ENCODE assay signal across 8 cellular contexts in the genomic region with DNA sequence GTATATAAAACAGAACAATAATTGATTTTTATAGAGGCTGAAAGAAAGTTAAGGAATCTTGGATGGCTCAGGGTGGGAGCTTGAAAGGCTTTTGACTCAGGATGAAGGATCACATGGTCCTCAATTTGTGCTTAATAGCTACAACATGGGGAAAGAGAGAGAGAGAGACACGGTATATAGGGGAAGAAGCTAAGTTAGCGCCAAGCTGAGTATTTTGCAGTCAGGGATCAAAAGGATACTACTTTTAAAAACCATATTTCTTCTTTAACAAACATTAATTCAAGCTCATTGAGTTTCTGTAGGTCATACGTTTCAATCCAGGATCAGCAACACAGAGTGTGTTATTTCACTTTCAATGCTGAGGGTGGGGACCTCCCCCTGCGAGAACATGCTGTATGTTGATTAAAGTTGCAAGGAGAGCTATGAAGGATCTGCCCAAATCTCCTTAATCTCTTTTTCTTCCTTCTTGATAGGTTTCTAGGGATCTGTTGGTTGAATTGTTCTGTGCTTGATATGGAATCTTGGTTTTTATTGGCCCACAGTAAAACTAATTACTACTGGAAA.
DNase-seq lines count a peak whose midpoint lies in the region; ATAC-seq and TF ChIP-seq lines count a peak whose summit lies in the region.

No MANE protein-coding gene starts in this region.

- peak; percentile 23 for ATAC-seq in HG02763 (IDR thresholded peaks at IDR 0.05; ENCODE audit: unreplicated experiment)
- ATAC-seq in activated naive CD8-positive, alpha-beta T cell treated with anti-CD3 and anti-CD28 coated beads, Interleukin-2, amount 50 U/mL, for 24 hours = peak; percentile 78

- peak overlapping the region; percentile 7 for H3K27ac ChIP-seq in smooth muscle cell (ENCODE audit: low read depth)

- no peaks in the 10 kb centered on the region for H3K9me3 ChIP-seq in smooth muscle cell (replicated peaks; ENCODE audit: low read depth)

- peaks cover 54% of the 10 kb centered on the region for H3K4me1 Mint-ChIP-seq in activated naive CD8-positive, alpha-beta T cell treated with anti-CD3 and anti-CD28 coated beads, Interleukin-2, amount 50 U/mL, for 24 hours

- H3K27ac Mint-ChIP-seq in activated naive CD8-positive, alpha-beta T cell treated with anti-CD3 and anti-CD28 coated beads, Interleukin-2, amount 50 U/mL, for 24 hours = peak overlapping the region; percentile 37

- H2AFZ ChIP-seq in smooth muscle cell (ENCODE audit: low read depth) = peak overlapping the region; percentile 38

- H3K27me3 Mint-ChIP-seq in activated naive CD8-positive, alpha-beta T cell treated with anti-CD3 and anti-CD28 coated beads, Interleukin-2, amount 50 U/mL, for 24 hours = no peaks in the 10 kb centered on the region

- no peaks in the 10 kb centered on the region for H3K27me3 ChIP-seq in smooth muscle cell (ENCODE audit: low read depth)

- no peaks in the 10 kb centered on the region for H3K36me3 Mint-ChIP-seq in activated naive CD8-positive, alpha-beta T cell treated with anti-CD3 and anti-CD28 coated beads, Interleukin-2, amount 50 U/mL, for 24 hours (ENCODE audit: low read depth)

- H3K36me3 ChIP-seq in smooth muscle cell (ENCODE audit: low read depth) = no peaks in the 10 kb centered on the region

- no peak overlapping the region for H3K4me3 ChIP-seq in smooth muscle cell

- H3K4me3 Mint-ChIP-seq in activated naive CD8-positive, alpha-beta T cell treated with anti-CD3 and anti-CD28 coated beads, Interleukin-2, amount 50 U/mL, for 24 hours = peak overlapping the region; percentile 65

- 97% methylated on average over 4 of the region's 4 CpGs for WGBS in smooth muscle cell (ENCODE audit: low lambda C conversion rate)

- in situ Hi-C loops in GM13977 (cut with MboI; ENCODE audit: low pct_unique_long_range_greater_than_20kb, low sequenced_read_pairs, unreplicated experiment) = no loop called here

- no peak overlapping the region for H3K9ac ChIP-seq in smooth muscle cell (ENCODE audit: low read depth)

- H3K4me1 ChIP-seq in smooth muscle cell (ENCODE audit: low read depth) = no peaks in the 10 kb centered on the region

- H3K79me2 ChIP-seq in smooth muscle cell (ENCODE audit: low read depth) = no peaks in the 10 kb centered on the region

- H3K4me2 ChIP-seq in smooth muscle cell = peak overlapping the region; percentile 9

- DNase-seq in GM13977 (ENCODE audit: low spot score) (peak; percentile 28), smooth muscle cell (lab: John Stamatoyannopoulos, UW; ENCODE audit: unreplicated experiment) (no peak), NCI-H2081 treated with DMSO at 0.1 percent for 48 hours (lab: John Stamatoyannopoulos, UW) (no peak), NCI-H446 treated with DMSO at 0.1 percent for 48 hours (lab: John Stamatoyannopoulos, UW) (no peak), RKO (ENCODE audit: low spot score) (no peak), D341Med (ENCODE audit: low spot score) (no peak)
- peak; percentile 16 for DNase-seq in activated naive CD8-positive, alpha-beta T cell treated with anti-CD3 and anti-CD28 coated beads, Interleukin-2, amount 50 U/mL, for 24 hours

- H3K9me3 Mint-ChIP-seq in activated naive CD8-positive, alpha-beta T cell treated with anti-CD3 and anti-CD28 coated beads, Interleukin-2, amount 50 U/mL, for 24 hours = peaks cover 4% of the 10 kb centered on the region

- peaks cover 7% of the 10 kb centered on the region for H3F3A ChIP-seq in smooth muscle cell (ENCODE audit: low read depth)

- no peak for TF ChIP-seq CTCF in GM13977 (IDR thresholded peaks at IDR 0.05; ENCODE audit: extremely low read depth, insufficient read depth, missing control alignments)
- TF ChIP-seq CTCF in smooth muscle cell (IDR thresholded peaks at IDR 0.05; ENCODE audit: borderline replicate concordance, insufficient read depth, poor library complexity, severe bottlenecking) = no peak

- no peaks in the 10 kb centered on the region for H4K20me1 ChIP-seq in smooth muscle cell (ENCODE audit: low read depth)

Comparison
In these comparisons a context has a peak if more than half of its experiments do, and no peak if none do; other contexts are left out.
1. DNase-seq: peak in GM13977 (single experiment) and activated naive CD8-positive, alpha-beta T cell treated with anti-CD3 and anti-CD28 coated beads, Interleukin-2, amount 50 U/mL, for 24 hours (single experiment); none in smooth muscle cell (single experiment), NCI-H2081 treated with DMSO at 0.1 percent for 48 hours (single experiment), NCI-H446 treated with DMSO at 0.1 percent for 48 hours (single experiment), RKO (single experiment) and D341Med (single experiment).